Comparison of ENCODE assay signal across 1 cellular context in genomic region chr17:7823581-7824001, GRCh38.
TF ChIP-seq lines count a peak whose summit lies in the region.

No MANE protein-coding gene starts in this region.

TF ChIP-seq in WTC11, 78 proteins besides CTCF, POLR2A, EP300 and RAD21 (continued from another document):
- TF ChIP-seq MAX (CRISPR knock-in tag; IDR thresholded peaks at IDR 0.05) = peak; percentile 34; the same call in 1 of the 2 replicates
- no peak for TF ChIP-seq ATF1 (CRISPR knock-in tag; IDR thresholded peaks at IDR 0.05)
